10 cellular contexts compared by ENCODE assay signal in the genomic region with DNA sequence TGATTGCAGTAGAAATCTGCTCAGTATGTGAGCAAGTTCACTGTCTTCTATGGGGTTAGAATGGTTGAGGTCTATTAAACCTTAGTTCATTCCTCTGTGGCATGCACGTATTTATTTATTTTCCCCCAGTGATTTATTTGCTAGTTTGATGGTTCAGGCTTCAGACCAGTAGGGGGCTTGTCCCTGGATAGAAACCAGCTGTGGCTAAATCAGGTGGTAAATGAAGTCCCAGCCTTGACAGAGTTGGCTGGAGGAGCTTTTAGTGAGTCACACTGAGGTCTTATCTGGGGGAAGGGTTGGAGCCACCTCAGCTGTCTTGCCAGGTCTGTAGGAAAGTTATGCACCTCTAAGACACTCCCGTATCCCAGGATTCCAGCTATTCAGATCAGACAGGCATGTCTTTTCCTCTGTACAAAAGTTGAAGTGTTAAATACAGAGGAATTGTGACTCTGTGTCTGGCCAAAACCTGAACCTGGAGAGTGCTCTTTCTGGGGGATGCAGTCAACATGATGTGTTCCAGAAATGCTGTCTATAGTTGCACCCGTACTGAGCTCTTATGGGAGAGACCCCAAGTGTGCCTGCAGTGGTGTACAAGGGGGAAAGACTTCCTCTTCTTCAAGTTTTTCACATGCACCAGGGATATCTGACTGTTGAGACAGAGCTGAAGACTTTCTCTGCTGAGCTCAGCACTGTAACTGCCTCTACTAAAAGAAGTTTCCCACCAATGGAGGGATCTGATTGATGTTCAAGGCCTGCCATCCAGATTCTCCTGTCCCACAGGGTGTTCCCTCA.
DNase-seq lines count a peak whose midpoint lies in the region; ATAC-seq, FAIRE-seq and TF ChIP-seq lines count a peak whose summit lies in the region.
"Had no signal": no experiment of that assay in that cellular context is flagged by ENCODE, and none has a peak within 500 bp of the region (broad histone marks: within the 10 kb centered on the region; RNA-seq: fewer than 3 reads in every experiment).

No MANE protein-coding gene starts in this region.

- DNase-seq in Caco-2 (peak; percentile 28 to 61), OCI-M1 (lab: John Stamatoyannopoulos, UW) (peak; percentile 77), kidney (no peak), midbrain (lab: John Stamatoyannopoulos, UW) (no peak), CD1c-positive myeloid dendritic cell (ENCODE audit: extremely low spot score) (no peak), DMS79 (lab: John Stamatoyannopoulos, UW) (no peak), GM23248 (no peak)
- DNase-seq: hypothalamus, nucleus accumbens had no signal

- peaks cover 26% of the 10 kb centered on the region for H3K4me1 Mint-ChIP-seq in Caco-2 (ENCODE audit: low read depth, unreplicated experiment)

- H3K9ac ChIP-seq in kidney (ENCODE audit: low read length in 2 of 2): no peak overlapping the region
- no peak overlapping the region for H3K9ac ChIP-seq in GM23248

- ATAC-seq in GM21423 (IDR thresholded peaks at IDR 0.05; ENCODE audit: unreplicated experiment): peak; percentile 19

- no peak overlapping the region for H2AFZ ChIP-seq in GM23248

- no peaks in the 10 kb centered on the region for H3F3A ChIP-seq in GM23248 (ENCODE audit: insufficient read depth)

- H3K9me2 ChIP-seq in GM23248 (ENCODE audit: insufficient read depth): no peaks in the 10 kb centered on the region

- H3K27me3 Mint-ChIP-seq in Caco-2 (ENCODE audit: insufficient read depth, unreplicated experiment): no peaks in the 10 kb centered on the region

- in situ Hi-C loops in GM23248 (cut with MboI): no loop called here

- H4K20me1 ChIP-seq in GM23248 (ENCODE audit: insufficient read depth): no peaks in the 10 kb centered on the region

- no peaks in the 10 kb centered on the region for H3K9me3 Mint-ChIP-seq in Caco-2 (ENCODE audit: unreplicated experiment)

- POLR2A ChIA-PET in Caco-2 (lab: Charles Lee): no interaction called here

- peak overlapping the region in 1 of 2 donors; percentile 2 for H3K27ac ChIP-seq in kidney (ENCODE audit: low read depth in 2 of 2, low read length in 2 of 2)
- no peak overlapping the region for H3K27ac ChIP-seq in GM23248

- H3K4me1 ChIP-seq in Caco-2: peaks cover 26% of the 10 kb centered on the region
- peaks cover 0 to 5% of the 10 kb centered on the region in 2 donors for H3K4me1 ChIP-seq in kidney (ENCODE audit: control insufficient read depth in 1 of 2, insufficient read depth in 1 of 2, low read depth in 1 of 2, low read length in 2 of 2)
- no peaks in the 10 kb centered on the region for H3K4me1 ChIP-seq in GM23248 (ENCODE audit: insufficient read depth)

- H3K4me3 Mint-ChIP-seq in Caco-2 (ENCODE audit: unreplicated experiment): no peak overlapping the region

- H3K36me3 ChIP-seq in Caco-2 (ENCODE audit: control insufficient read depth, insufficient read depth, low read length) (no peaks in the 10 kb centered on the region), kidney (ENCODE audit: control insufficient read depth in 1 of 2, insufficient read depth in 2 of 2, low read length in 2 of 2) (no peaks in the 10 kb centered on the region), GM23248 (ENCODE audit: low read depth) (no peaks in the 10 kb centered on the region)

- peak in 1 of 2 experiments; percentile 42 for TF ChIP-seq CTCF in Caco-2 (IDR thresholded peaks at IDR 0.05; ENCODE audit: insufficient read depth in 1 of 2, low read depth in 1 of 2, low read length in 1 of 2, severe bottlenecking in 1 of 2, unreplicated experiment in 1 of 2)
- peak; percentile 27 for TF ChIP-seq CTCF in kidney (IDR thresholded peaks at IDR 0.05; ENCODE audit: borderline replicate concordance, extremely low read depth, insufficient read depth)

- H3K9me3 ChIP-seq in Caco-2 (no peaks in the 10 kb centered on the region), kidney (ENCODE audit: control insufficient read depth in 1 of 2, low read length in 2 of 2) (no peaks in the 10 kb centered on the region), GM23248 (ENCODE audit: low read depth) (no peaks in the 10 kb centered on the region)

- BruUV-seq in Caco-2 (replicated peaks; lab: Mats Ljungman, UMichigan): no TSS peak

- FAIRE-seq in kidney (lab: Jason Lieb, UNC): no peak

- CTCF ChIA-PET in Caco-2 (lab: Charles Lee): interaction anchor here (0.9 to 2.6 kb wide), 3 partner anchors 18 to 27 kb away, joined by 3 to 21 read pairs (median 5); no protein-coding TSS in a partner anchor

- WGBS in GM23248 (ENCODE audit: low coverage in 1 of 2, low lambda C conversion rate in 2 of 2, missing lambda C conversion rate in 2 of 2), 2 experiments: 4 to 9% methylated on average over 3 of the region's 3 CpGs

- no peak overlapping the region for H3K4me2 ChIP-seq in GM23248 (ENCODE audit: unreplicated experiment)

- H3K36me3 Mint-ChIP-seq in Caco-2 (ENCODE audit: insufficient read depth, unreplicated experiment): no peaks in the 10 kb centered on the region

- H3K27me3 ChIP-seq in Caco-2 (replicated peaks; ENCODE audit: control insufficient read depth, insufficient read depth, low read length) (no peaks in the 10 kb centered on the region), GM23248 (replicated peaks; ENCODE audit: insufficient read depth) (no peaks in the 10 kb centered on the region)

- no peak overlapping the region for H3K27ac Mint-ChIP-seq in Caco-2 (ENCODE audit: unreplicated experiment)

- H3K4me3 ChIP-seq in Caco-2 (ENCODE audit: low read depth, low read length) (no peak overlapping the region), kidney (ENCODE audit: low read length in 2 of 2) (no peak overlapping the region), GM23248 (no peak overlapping the region)

- H3K79me2 ChIP-seq in GM23248 (ENCODE audit: insufficient read depth): no peaks in the 10 kb centered on the region

- intact Hi-C loops in Caco-2 (cut with micrococcal nuclease; ENCODE audit: unreplicated experiment) (no loop called here), kidney (cut with DNase I) (no loop called here)

Comparison
In these comparisons a context has a peak if more than half of its experiments do, and no peak if none do; other contexts are left out.
1. DNase-seq: peak in Caco-2 (2 of 2) and OCI-M1 (single experiment); none in kidney (single experiment), midbrain (single experiment), CD1c-positive myeloid dendritic cell (single experiment), DMS79 (single experiment) and GM23248 (single experiment).